In genomic region chr13:97030705-97031452, GRCh38 we compare ENCODE assay signal across 8 cellular contexts. TPM values are rescaled to one million over a fixed set of nuclear protein-coding genes. Genes with fewer than 3 reads are reported as not detected.
DNase-seq lines count a peak whose midpoint lies in the region; ATAC-seq, FAIRE-seq and TF ChIP-seq lines count a peak whose summit lies in the region.
"Had no signal": no experiment of that assay in that cellular context is flagged by ENCODE, and none has a peak within 500 bp of the region (broad histone marks: within the 10 kb centered on the region; RNA-seq: fewer than 3 reads in every experiment).

No MANE protein-coding gene starts in this region.

- peaks cover 5% of the 10 kb centered on the region for H3K4me1 Mint-ChIP-seq in nephron progenitor cell
- H3K4me1 Mint-ChIP-seq: activated B cell treated with CpG ODN at 0.5 μM for 24 hours had no signal

- no peaks in the 10 kb centered on the region for H3K79me2 ChIP-seq in K562 (ENCODE audit: control insufficient read depth, insufficient read depth, low read length)

- H3K4me3 ChIP-seq in K562: no peak overlapping the region

- H3K9me1 ChIP-seq in K562 (ENCODE audit: control insufficient read depth, insufficient read depth, low read length): no peaks in the 10 kb centered on the region

- H3K27me3 Mint-ChIP-seq in nephron progenitor cell (ENCODE audit: low read depth, poor library complexity): no peaks in the 10 kb centered on the region

- peak; percentile 48 for DNase-seq in NCI-H1092 treated with DMSO at 0.1 percent for 48 hours (lab: John Stamatoyannopoulos, UW)
- peak; percentile 7 to 35 (median 17) for DNase-seq in K562 (ENCODE audit: extremely low read depth in 1 of 4, low spot score in 3 of 4)
- DNase-seq in nephron progenitor cell: no peak
- no peak for DNase-seq in middle frontal gyrus (ENCODE audit: extremely low spot score, low spot score)
- DNase-seq in NCI-H187 treated with DMSO at 0.1 percent for 48 hours (lab: John Stamatoyannopoulos, UW): no peak
- DNase-seq: activated B cell treated with CpG ODN at 0.5 μM for 24 hours had no signal

- H4K20me1 ChIP-seq in K562 (replicated peaks; ENCODE audit: control insufficient read depth, insufficient read depth, low read length): no peaks in the 10 kb centered on the region

- no peak overlapping the region for H3K9ac ChIP-seq in K562 (ENCODE audit: insufficient read depth in 1 of 2, low read depth in 2 of 2, low read length in 2 of 2)

- no peak overlapping the region for H2AFZ ChIP-seq in K562 (ENCODE audit: low read depth, low read length)

- no TSS peak for BruUV-seq in K562 (replicated peaks; lab: Mats Ljungman, UMichigan)

- no peak overlapping the region for H3K4me2 ChIP-seq in K562 (ENCODE audit: insufficient read depth, low read length)

- CTCF ChIA-PET in K562 (lab: Yijun Ruan, JAX; ENCODE audit: low intra/inter-chr PET ratio): interaction anchor here (0.7 to 1.2 kb wide), 2 partner anchors 328 to 536 kb away, joined by 3 read pairs; no protein-coding TSS in a partner anchor

- peak; percentile 58 for ATAC-seq in GM19438 (IDR thresholded peaks at IDR 0.05; ENCODE audit: low read depth, unreplicated experiment)
- peak; percentile 82 for ATAC-seq in K562
- no peak for ATAC-seq in HG02798 (IDR thresholded peaks at IDR 0.05; ENCODE audit: poor library complexity, unreplicated experiment)

- peaks cover 12% of the 10 kb centered on the region for H3K9me3 Mint-ChIP-seq in nephron progenitor cell
- H3K9me3 Mint-ChIP-seq: activated B cell treated with CpG ODN at 0.5 μM for 24 hours had no signal

- no peak overlapping the region for H3K27ac ChIP-seq in K562 (ENCODE audit: extremely low read depth, low read depth, low read length)

- TF ChIP-seq CTCF in K562 (IDR thresholded peaks at IDR 0.05 in 2 of 3, conservative IDR thresholded peaks at IDR 0.05 in 1 of 3; ENCODE audit: insufficient read depth in 2 of 3, low read depth in 1 of 3, low read length in 3 of 3) (peak; percentile 1 to 54 (median 28); a peak in 4 of 6 replicates), nephron progenitor cell (IDR thresholded peaks at IDR 0.05) (peak; percentile 32)

- no peak for TF ChIP-seq POLR2A in K562 (conservative IDR thresholded peaks at IDR 0.05)

- no peaks in the 10 kb centered on the region for H3K27me3 ChIP-seq in K562 (ENCODE audit: control insufficient read depth in 2 of 2, insufficient read depth in 2 of 2, low read length in 2 of 2)

- in situ Hi-C loops in K562 (cut with MboI): no loop called here

- FAIRE-seq in K562 (lab: Jason Lieb, UNC): peak; percentile 55

- H3K36me3 ChIP-seq in K562 (ENCODE audit: control insufficient read depth, insufficient read depth, low read length): no peaks in the 10 kb centered on the region

- no peaks in the 10 kb centered on the region for H3K36me3 Mint-ChIP-seq in nephron progenitor cell (ENCODE audit: low read depth)

- peak in 1 of 2 experiments; percentile 65; a peak in 3 of 4 replicates for TF ChIP-seq RAD21 in K562 (CRISPR knock-in tag; conservative IDR thresholded peaks at IDR 0.05 in 1 of 2, IDR thresholded peaks at IDR 0.05 in 1 of 2)

- POLR2A ChIA-PET in K562 (lab: Yijun Ruan, JAX): no interaction called here

- intact Hi-C loops in K562 (cut with micrococcal nuclease): loop anchor here (2.0 to 5.0 kb wide), 3 partner anchors 182 to 536 kb away; no protein-coding TSS in a partner anchor

- 4% methylated on average over 2 of the region's 2 CpGs for WGBS in K562 (ENCODE audit: insufficient coverage, low coverage, missing lambda C conversion rate)

- H3K4me3 Mint-ChIP-seq in nephron progenitor cell: no peak overlapping the region
- H3K4me3 Mint-ChIP-seq: activated B cell treated with CpG ODN at 0.5 μM for 24 hours had no signal

- no peaks in the 10 kb centered on the region for H3K9me3 ChIP-seq in K562 (replicated peaks; ENCODE audit: control insufficient read depth, insufficient read depth, low read depth, low read length)

- TF ChIP-seq EP300 in K562 (IDR thresholded peaks at IDR 0.05; ENCODE audit: low read length): no peak

- H3K4me1 ChIP-seq in K562 (replicated peaks in 1 of 2; ENCODE audit: control insufficient read depth in 2 of 2, insufficient read depth in 2 of 2, low read length in 2 of 2): no peaks in the 10 kb centered on the region

- no peak overlapping the region for H3K27ac Mint-ChIP-seq in nephron progenitor cell
- H3K27ac Mint-ChIP-seq: activated B cell treated with CpG ODN at 0.5 μM for 24 hours had no signal

TF ChIP-seq in K562, 482 proteins besides CTCF, POLR2A, EP300 and RAD21:
- TF ChIP-seq SMC3 (conservative IDR thresholded peaks at IDR 0.05; ENCODE audit: insufficient read depth, low read depth, low read length) (0 out of 2 replicates have a peak, but pooled peaks have one; percentile 8), MAFK (IDR thresholded peaks at IDR 0.05; ENCODE audit: low read length) (0 out of 2 replicates have a peak, but pooled peaks have one; percentile 9), NELFE (IDR thresholded peaks at IDR 0.05; ENCODE audit: insufficient read depth, insufficient read length) (no peak), PREB (CRISPR knock-in tag; IDR thresholded peaks at IDR 0.05) (no peak)

RNA-seq across cellular contexts. Expression of gene OXGR1, which starts 36.6 kb away (rescaled TPM):
- total RNA-seq in K562 (2011; cell fraction: chromatin; rRNA removed; ENCODE audit: low replicate concordance): not detected in 2 replicates
- not detected in 2 replicates for total RNA-seq in K562 (2011; cell fraction: nucleolus; rRNA removed)
- total RNA-seq in K562 (2011; cell fraction: nucleoplasm; rRNA removed): not detected in 2 replicates
- total RNA-seq in K562 (2014; rRNA removed): not detected in 2 replicates
- not detected in 2 replicates for total RNA-seq in K562 (2014; rRNA removed; fragmentation: Illumina TruSeq; extraction: Trizol)
- not detected in 2 replicates for total RNA-seq in K562 (2015; rRNA removed; fragmentation: Illumina TruSeq; extraction: Trizol)
- not detected in 2 replicates for total RNA-seq in K562 (2021)
- polyA plus RNA-seq in K562 (2011; rRNA removed): not detected in 2 replicates
- not detected in 2 replicates for polyA plus RNA-seq in K562 (2011; cell fraction: cytosol; rRNA removed)
- not detected in 2 replicates for polyA plus RNA-seq in K562 (2011; cell fraction: nucleus; rRNA removed)
- not detected in 2 replicates for polyA plus RNA-seq in K562 (2012)
- polyA plus RNA-seq in K562 (2014; fragmentation: Illumina TruSeq; extraction: Trizol): not detected in 2 replicates
- under 1 TPM in 1 of 2 experiments, not detected in 1; 0.03 TPM for polyA plus RNA-seq in K562 (2014; fragmentation: Nextera tagmentation; extraction: Ambion mirVana)
- not detected in 2 replicates for polyA plus RNA-seq in K562 (2014; rRNA removed)
- not detected in 2 replicates for polyA minus RNA-seq in K562 (2011; rRNA and poly(A)+ RNA removed)
- not detected in 2 replicates for polyA minus RNA-seq in K562 (2011; cell fraction: cytosol; rRNA and poly(A)+ RNA removed)
- polyA minus RNA-seq in K562 (2011; cell fraction: nucleus; rRNA and poly(A)+ RNA removed): not detected in 2 replicates
- total RNA-seq: activated B cell treated with CpG ODN at 0.5 μM for 24 hours had no signal

Comparison
In these comparisons a context has a peak if more than half of its experiments do, and no peak if none do; other contexts are left out.
1. DNase-seq: peak in NCI-H1092 treated with DMSO at 0.1 percent for 48 hours (single experiment) and K562 (4 of 4); none in nephron progenitor cell (single experiment), middle frontal gyrus (single experiment) and NCI-H187 treated with DMSO at 0.1 percent for 48 hours (single experiment).